6 cellular contexts compared by ENCODE assay signal in the genomic region with DNA sequence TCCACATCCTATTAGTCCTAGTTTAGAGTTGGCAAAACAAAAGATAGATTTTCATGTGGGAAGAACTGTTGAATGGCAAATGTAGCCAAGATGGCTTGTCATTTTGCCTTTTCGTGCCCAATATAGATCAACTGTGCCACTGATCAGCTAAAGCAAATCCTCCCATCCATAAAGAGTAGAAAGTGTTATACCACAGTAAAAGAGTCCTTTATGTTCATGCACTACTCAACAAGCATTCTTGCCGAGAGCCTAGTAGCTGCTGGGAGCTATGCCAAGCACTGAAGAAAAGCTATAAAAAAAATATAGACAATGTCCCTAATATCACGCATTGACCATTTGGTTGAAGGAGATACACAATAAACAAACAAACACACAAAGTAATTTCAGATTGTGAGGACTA.
"Had no signal": no experiment of that assay in that cellular context is flagged by ENCODE, and none has a peak within 500 bp of the region (broad histone marks: within the 10 kb centered on the region; RNA-seq: fewer than 3 reads in every experiment).

No MANE protein-coding gene starts in this region.

- H3K4me1 Mint-ChIP-seq: GM23338, H9, IgD-negative memory B cell had no signal

- H3K27me3 Mint-ChIP-seq: IgD-negative memory B cell had no signal

- DNase-seq: H9, HCEC 1CT, KBM-7 had no signal

- H3K9me3 Mint-ChIP-seq: GM23338, H9 had no signal

- ATAC-seq: GM23338, HepG2 had no signal

- H3K36me3 Mint-ChIP-seq: IgD-negative memory B cell had no signal

- H3K27ac Mint-ChIP-seq: GM23338, H9, IgD-negative memory B cell had no signal

- H3K4me3 Mint-ChIP-seq: GM23338, H9, IgD-negative memory B cell had no signal
